In genomic region chr17:51258756-51259573, GRCh38 we compare ENCODE assay signal across 8 cellular contexts. TPM values are rescaled to one million over a fixed set of nuclear protein-coding genes. Genes with fewer than 3 reads are reported as not detected.
DNase-seq lines count a peak whose midpoint lies in the region; ATAC-seq, FAIRE-seq and TF ChIP-seq lines count a peak whose summit lies in the region.

No MANE protein-coding gene starts in this region.

- BruUV-seq in A673 (replicated peaks; lab: Mats Ljungman, UMichigan), result no TSS peak

- DNase-seq in A673 (ENCODE audit: low spot score) (peak; percentile 34), GM12864 (ENCODE audit: low read depth) (no peak), SJCRH30 (peak; percentile 16 to 19), urothelium cell line (ENCODE audit: low spot score) (peak; percentile 12), NCI-H1105 treated with DMSO at 0.1 percent for 48 hours (lab: John Stamatoyannopoulos, UW) (no peak)
- no peak for DNase-seq in effector memory CD4-positive, alpha-beta T cell

- H3K27me3 ChIP-seq in A673 (replicated peaks; ENCODE audit: insufficient read depth, low read depth, low read length, poor library complexity) (no peaks in the 10 kb centered on the region), SJCRH30 (no peaks in the 10 kb centered on the region), mucosa of stomach (ENCODE audit: control insufficient read depth, insufficient read depth, low read length) (no peaks in the 10 kb centered on the region)
- H3K27me3 ChIP-seq in effector memory CD4-positive, alpha-beta T cell (replicated peaks; ENCODE audit: control insufficient read depth, insufficient read depth, low read length, poor library complexity, severe bottlenecking), result no peaks in the 10 kb centered on the region

- peaks cover 17% of the 10 kb centered on the region for H3K36me3 ChIP-seq in A673 (ENCODE audit: insufficient read depth, low read length, poor library complexity, severe bottlenecking)
- peaks cover 8% of the 10 kb centered on the region for H3K36me3 ChIP-seq in SJCRH30
- H3K36me3 ChIP-seq in effector memory CD4-positive, alpha-beta T cell (ENCODE audit: control insufficient read depth, insufficient read depth, low read length), result peaks cover 9% of the 10 kb centered on the region
- H3K36me3 ChIP-seq in mucosa of stomach (ENCODE audit: control insufficient read depth, insufficient read depth, low read length), result no peaks in the 10 kb centered on the region

- peak overlapping the region; percentile 89 for H3K4me3 ChIP-seq in A673 (ENCODE audit: low read depth, low read length, poor library complexity, severe bottlenecking)
- peak overlapping the region; percentile 88 for H3K4me3 ChIP-seq in GM12864 (ENCODE audit: low read depth, low read length)
- H3K4me3 ChIP-seq in SJCRH30, result peak overlapping the region; percentile 97
- peak overlapping the region; percentile 70 for H3K4me3 ChIP-seq in effector memory CD4-positive, alpha-beta T cell (ENCODE audit: insufficient read depth, low read depth, low read length, poor library complexity, severe bottlenecking)
- H3K4me3 ChIP-seq in mucosa of stomach (ENCODE audit: low read length), result peak overlapping the region; percentile 75

- no peak for FAIRE-seq in urothelium cell line (lab: Jason Lieb, UNC)

- no peak for ATAC-seq in HG03159 (IDR thresholded peaks at IDR 0.05; ENCODE audit: unreplicated experiment)

- no peak for TF ChIP-seq CTCF in A673 (conservative IDR thresholded peaks at IDR 0.05; ENCODE audit: low read depth, low read length)
- TF ChIP-seq CTCF in GM12864 (IDR thresholded peaks at IDR 0.05; ENCODE audit: low read depth, low read length, missing control alignments), result no peak

- peak overlapping the region; percentile 95 for H3K9ac ChIP-seq in mucosa of stomach (ENCODE audit: low read length)

- H3K9me3 ChIP-seq in A673 (ENCODE audit: low read depth, low read length, poor library complexity, severe bottlenecking) (no peaks in the 10 kb centered on the region), SJCRH30 (replicated peaks) (no peaks in the 10 kb centered on the region), mucosa of stomach (ENCODE audit: control insufficient read depth, low read length) (no peaks in the 10 kb centered on the region)
- no peaks in the 10 kb centered on the region for H3K9me3 ChIP-seq in effector memory CD4-positive, alpha-beta T cell (ENCODE audit: control insufficient read depth, low read length)

- H3K4me1 ChIP-seq in A673 (ENCODE audit: insufficient read depth, low read length, poor library complexity, severe bottlenecking) (peaks cover 18% of the 10 kb centered on the region), SJCRH30 (no peaks in the 10 kb centered on the region; the same call in 1 of the 2 replicates), mucosa of stomach (ENCODE audit: control insufficient read depth, insufficient read depth, low read length) (peaks cover 37% of the 10 kb centered on the region)
- peaks cover 25% of the 10 kb centered on the region for H3K4me1 ChIP-seq in effector memory CD4-positive, alpha-beta T cell (ENCODE audit: control insufficient read depth, insufficient read depth, low read length, poor library complexity, severe bottlenecking)

- POLR2A ChIA-PET in A673 (lab: Charles Lee; ENCODE audit: low non-redundant PET), result interaction anchor here (0.6 kb wide), 1 partner anchor 235 kb away, joined by 5 read pairs; no protein-coding TSS in a partner anchor

- intact Hi-C loops in A673 (cut with micrococcal nuclease; ENCODE audit: unreplicated experiment), result no loop called here

- H3K27ac ChIP-seq in A673 (ENCODE audit: low read depth, low read length, poor library complexity, severe bottlenecking) (peak overlapping the region; percentile 100), SJCRH30 (peak overlapping the region; percentile 98)
- H3K27ac ChIP-seq in effector memory CD4-positive, alpha-beta T cell (ENCODE audit: insufficient read depth, low read length, poor library complexity, severe bottlenecking), result peak overlapping the region; percentile 93

- CTCF ChIA-PET in A673 (lab: Charles Lee), result no interaction called here

RNA-seq across cellular contexts. Expression of gene MBTD1, which starts 0.9 kb away (rescaled TPM):
- 18.7 and 23.2 TPM in 2 replicates for total RNA-seq in A673 (2021)
- total RNA-seq in SJCRH30 (2014; rRNA removed; shearing (Covaris generic)), result 15.6 and 18.6 TPM in 2 replicates

RNA-seq across cellular contexts. Expression of gene UTP18, which starts 1.4 kb away (rescaled TPM):
- total RNA-seq in A673 (2021), result 96.5 and 107 TPM in 2 replicates
- 51.7 and 57.9 TPM in 2 replicates for total RNA-seq in SJCRH30 (2014; rRNA removed; shearing (Covaris generic))

Comparison
In these comparisons a context has a peak if more than half of its experiments do, and no peak if none do; other contexts are left out.
1. DNase-seq: peak in A673 (single experiment), SJCRH30 (2 of 2) and urothelium cell line (single experiment); none in GM12864 (single experiment), effector memory CD4-positive, alpha-beta T cell (0 of 3) and NCI-H1105 treated with DMSO at 0.1 percent for 48 hours (single experiment).
2. Peak in every context shown above with its lines, with median percentiles within 50 percentile points of each other: H3K27ac ChIP-seq and H3K4me3 ChIP-seq.